26 cellular contexts compared by ENCODE assay signal in genomic region chr14:65639216-65639615, GRCh38.
DNase-seq lines count a peak whose midpoint lies in the region; ATAC-seq and TF ChIP-seq lines count a peak whose summit lies in the region.
"Had no signal": no experiment of that assay in that cellular context is flagged by ENCODE, and none has a peak within 500 bp of the region (broad histone marks: within the 10 kb centered on the region; RNA-seq: fewer than 3 reads in every experiment).

No MANE protein-coding gene starts in this region.

- POLR2A ChIA-PET in activated naive CD8-positive, alpha-beta T cell treated with anti-CD3 and anti-CD28 coated beads, Interleukin-2, amount 10 ng/mL, durations not matched to agents 7 days and 5 days (lab: Charles Lee), result no interaction called here

- peaks cover 55% of the 10 kb centered on the region for H3K4me1 Mint-ChIP-seq in stimulated activated naive CD8-positive, alpha-beta T cell treated with anti-CD3 and anti-CD28 coated beads, Interleukin-15, Interleukin-2, amounts not matched to agents 100 ng/mL and 50 ng/mL, for 24 hours (ENCODE audit: low read depth)
- H3K4me1 Mint-ChIP-seq in stimulated activated naive CD8-positive, alpha-beta T cell treated with anti-CD3 and anti-CD28 coated beads, Interleukin-15, amount 100 ng/mL, for 72 hours, result peaks cover 50% of the 10 kb centered on the region
- H3K4me1 Mint-ChIP-seq in activated naive CD8-positive, alpha-beta T cell treated with anti-CD3 and anti-CD28 coated beads, Interleukin-2, amount 10 ng/mL, durations not matched to agents 7 days and 5 days, result peaks cover 33% of the 10 kb centered on the region
- H3K4me1 Mint-ChIP-seq in stimulated activated memory B cell treated with anti-CD40 and anti-IgM and Interleukin-4, amounts not matched to agents 10 μg/mL and 1 μg/mL and 100 μg/mL, for 72 hours, result peaks cover 39% of the 10 kb centered on the region

- H3K27me3 Mint-ChIP-seq in stimulated activated naive CD8-positive, alpha-beta T cell treated with anti-CD3 and anti-CD28 coated beads, Interleukin-15, Interleukin-2, amounts not matched to agents 100 ng/mL and 50 ng/mL, for 24 hours, result no peaks in the 10 kb centered on the region
- no peaks in the 10 kb centered on the region for H3K27me3 Mint-ChIP-seq in stimulated activated naive CD8-positive, alpha-beta T cell treated with anti-CD3 and anti-CD28 coated beads, Interleukin-15, amount 100 ng/mL, for 72 hours
- H3K27me3 Mint-ChIP-seq in activated naive CD8-positive, alpha-beta T cell treated with anti-CD3 and anti-CD28 coated beads, Interleukin-2, amount 10 ng/mL, durations not matched to agents 7 days and 5 days, result no peaks in the 10 kb centered on the region
- no peaks in the 10 kb centered on the region for H3K27me3 Mint-ChIP-seq in stimulated activated memory B cell treated with anti-CD40 and anti-IgM and Interleukin-4, amounts not matched to agents 10 μg/mL and 1 μg/mL and 100 μg/mL, for 72 hours
- H3K27me3 Mint-ChIP-seq: naive B cell had no signal

- TF ChIP-seq CTCF in fibroblast of pulmonary artery (IDR thresholded peaks at IDR 0.05; ENCODE audit: low read length, missing control alignments), result no peak

- H3K36me3 Mint-ChIP-seq in stimulated activated naive CD8-positive, alpha-beta T cell treated with anti-CD3 and anti-CD28 coated beads, Interleukin-15, Interleukin-2, amounts not matched to agents 100 ng/mL and 50 ng/mL, for 24 hours (ENCODE audit: low read depth), result peaks cover 41% of the 10 kb centered on the region
- H3K36me3 Mint-ChIP-seq in activated naive CD8-positive, alpha-beta T cell treated with anti-CD3 and anti-CD28 coated beads, Interleukin-2, amount 10 ng/mL, durations not matched to agents 7 days and 5 days, result peaks cover 64% of the 10 kb centered on the region
- peaks cover 36% of the 10 kb centered on the region for H3K36me3 Mint-ChIP-seq in stimulated activated memory B cell treated with anti-CD40 and anti-IgM and Interleukin-4, amounts not matched to agents 10 μg/mL and 1 μg/mL and 100 μg/mL, for 72 hours

- peak overlapping the region; percentile 72 for H3K27ac Mint-ChIP-seq in stimulated activated naive CD8-positive, alpha-beta T cell treated with anti-CD3 and anti-CD28 coated beads, Interleukin-15, Interleukin-2, amounts not matched to agents 100 ng/mL and 50 ng/mL, for 24 hours
- H3K27ac Mint-ChIP-seq in stimulated activated naive CD8-positive, alpha-beta T cell treated with anti-CD3 and anti-CD28 coated beads, Interleukin-15, amount 100 ng/mL, for 72 hours, result peak overlapping the region in 1 of 2 donors; percentile 14
- H3K27ac Mint-ChIP-seq in activated naive CD8-positive, alpha-beta T cell treated with anti-CD3 and anti-CD28 coated beads, Interleukin-2, amount 10 ng/mL, durations not matched to agents 7 days and 5 days, result peak overlapping the region; percentile 54
- H3K27ac Mint-ChIP-seq in stimulated activated memory B cell treated with anti-CD40 and anti-IgM and Interleukin-4, amounts not matched to agents 10 μg/mL and 1 μg/mL and 100 μg/mL, for 72 hours, result peak overlapping the region; percentile 50
- H3K27ac Mint-ChIP-seq: activated naive CD4-positive, alpha-beta T cell treated with anti-CD3 and anti-CD28 coated beads for 36 hours; T-helper 2 cell treated with Interferon-gamma antibody and Interleukin-4, amounts not matched to agents 5 μg/mL and 100 μg/mL, for 36 hours had no signal

- no peak overlapping the region for H3K4me3 Mint-ChIP-seq in stimulated activated naive CD8-positive, alpha-beta T cell treated with anti-CD3 and anti-CD28 coated beads, Interleukin-15, Interleukin-2, amounts not matched to agents 100 ng/mL and 50 ng/mL, for 24 hours
- H3K4me3 Mint-ChIP-seq in stimulated activated naive CD8-positive, alpha-beta T cell treated with anti-CD3 and anti-CD28 coated beads, Interleukin-15, amount 100 ng/mL, for 72 hours, result no peak overlapping the region
- no peak overlapping the region for H3K4me3 Mint-ChIP-seq in activated naive CD8-positive, alpha-beta T cell treated with anti-CD3 and anti-CD28 coated beads, Interleukin-2, amount 10 ng/mL, durations not matched to agents 7 days and 5 days
- no peak overlapping the region for H3K4me3 Mint-ChIP-seq in stimulated activated memory B cell treated with anti-CD40 and anti-IgM and Interleukin-4, amounts not matched to agents 10 μg/mL and 1 μg/mL and 100 μg/mL, for 72 hours
- H3K4me3 Mint-ChIP-seq: activated naive CD4-positive, alpha-beta T cell treated with anti-CD3 and anti-CD28 coated beads for 36 hours; activated T-cell treated with anti-CD3 and anti-CD28 coated beads, Interleukin-2, amount 50 U/mL, for 72 hours; naive B cell; T-helper 2 cell treated with Interferon-gamma antibody and Interleukin-4, amounts not matched to agents 5 μg/mL and 100 μg/mL, for 36 hours had no signal

- H3K9me3 Mint-ChIP-seq in stimulated activated naive CD8-positive, alpha-beta T cell treated with anti-CD3 and anti-CD28 coated beads, Interleukin-15, Interleukin-2, amounts not matched to agents 100 ng/mL and 50 ng/mL, for 24 hours, result no peaks in the 10 kb centered on the region
- H3K9me3 Mint-ChIP-seq in stimulated activated naive CD8-positive, alpha-beta T cell treated with anti-CD3 and anti-CD28 coated beads, Interleukin-15, amount 100 ng/mL, for 72 hours, result peaks cover 0 to 5% of the 10 kb centered on the region in 2 donors
- peaks cover 1% of the 10 kb centered on the region for H3K9me3 Mint-ChIP-seq in activated naive CD8-positive, alpha-beta T cell treated with anti-CD3 and anti-CD28 coated beads, Interleukin-2, amount 10 ng/mL, durations not matched to agents 7 days and 5 days
- H3K9me3 Mint-ChIP-seq in stimulated activated memory B cell treated with anti-CD40 and anti-IgM and Interleukin-4, amounts not matched to agents 10 μg/mL and 1 μg/mL and 100 μg/mL, for 72 hours, result peaks cover 4% of the 10 kb centered on the region

- no peak for ATAC-seq in stimulated activated naive CD8-positive, alpha-beta T cell treated with anti-CD3 and anti-CD28 coated beads, Interleukin-15, amount 100 ng/mL, for 72 hours
- no peak for ATAC-seq in activated naive CD8-positive, alpha-beta T cell treated with anti-CD3 and anti-CD28 coated beads, Interleukin-2, amount 10 ng/mL, durations not matched to agents 7 days and 5 days (ENCODE audit: low read depth)
- no peak for ATAC-seq in stimulated activated memory B cell treated with anti-CD40 and anti-IgM and Interleukin-4, amounts not matched to agents 10 μg/mL and 1 μg/mL and 100 μg/mL, for 72 hours
- ATAC-seq: activated T-cell treated with anti-CD3 and anti-CD28 coated beads, Interleukin-2, amount 50 U/mL, for 72 hours; HCT116; upper lobe of right lung had no signal

- no peak overlapping the region for H3K4me3 ChIP-seq in fibroblast of pulmonary artery (replicated peaks; ENCODE audit: low read depth, low read length)
- H3K4me3 ChIP-seq: cardiac muscle cell, coronary artery, esophagus squamous epithelium, left ventricle myocardium inferior, PC-9, upper lobe of right lung had no signal

- DNase-seq in stimulated activated naive CD8-positive, alpha-beta T cell treated with anti-CD3 and anti-CD28 coated beads, Interleukin-15, amount 100 ng/mL, for 72 hours, result no peak
- DNase-seq in activated naive CD8-positive, alpha-beta T cell treated with anti-CD3 and anti-CD28 coated beads, Interleukin-2, amount 10 ng/mL, durations not matched to agents 7 days and 5 days, result no peak
- DNase-seq in fibroblast of pulmonary artery (ENCODE audit: low read depth), result peak; percentile 25
- no peak for DNase-seq in NCI-H1436 treated with DMSO at 0.1 percent for 48 hours (lab: John Stamatoyannopoulos, UW)
- no peak for DNase-seq in activated CD4-positive, CD25-positive, alpha-beta regulatory T cell (lab: John Stamatoyannopoulos, UW)
- no peak for DNase-seq in HUDEP-2 (lab: John Stamatoyannopoulos, UW; ENCODE audit: unreplicated experiment in 76 of 76)
- DNase-seq: activated CD4-positive, alpha-beta T cell treated with anti-CD3 and anti-CD28 coated beads for 48 hours; activated naive CD4-positive, alpha-beta T cell treated with anti-CD3 and anti-CD28 coated beads for 36 hours; activated T-cell treated with anti-CD3 and anti-CD28 coated beads, Interleukin-2, amount 50 U/mL, for 72 hours; BE2C; esophagus squamous epithelium; left ventricle myocardium inferior; naive B cell; NCI-H1048; NCI-H187; NCI-H524 treated with DMSO at 0.1 percent for 48 hours; PC-9; SHP77; stimulated activated CD4-positive, alpha-beta T cell treated with anti-CD3 and anti-CD28 coated beads, Interleukin-2, amount 100 ng/mL, for 24 hours; upper lobe of right lung had no signal
